27 cellular contexts compared by ENCODE assay signal in genomic region chr3:82824491-82824890, GRCh38.
"Had no signal": no experiment of that assay in that cellular context is flagged by ENCODE, and none has a peak within 500 bp of the region (broad histone marks: within the 10 kb centered on the region; RNA-seq: fewer than 3 reads in every experiment).

No MANE protein-coding gene starts in this region.

- H3K27me3 ChIP-seq: body of pancreas, breast epithelium had no signal

- H3K4me1 ChIP-seq: body of pancreas, breast epithelium had no signal

- H3K4me2 ChIP-seq: PC-9 had no signal

- H3K9me3 ChIP-seq: body of pancreas, breast epithelium had no signal

- H3K4me3 ChIP-seq: body of pancreas, breast epithelium, K562, PC-9 had no signal

- H3K27ac ChIP-seq: body of pancreas, breast epithelium, PC-9, RWPE1 had no signal

- DNase-seq: activated CD4-positive, alpha-beta T cell treated with anti-CD3 and anti-CD28 coated beads for 36 hours; activated CD4-positive, alpha-beta T cell treated with anti-CD3 and anti-CD28 coated beads, Interleukin-2, amount 10 ng/mL, durations not matched to agents 7 days and 5 days; activated CD4-positive, alpha-beta T cell treated with anti-CD3 and anti-CD28 coated beads, Interleukin-2, amount 50 U/mL, for 48 hours; activated CD8-positive, alpha-beta T cell treated with anti-CD3 and anti-CD28 coated beads, Interleukin-2, amount 10 ng/mL, durations not matched to agents 7 days and 5 days; activated gamma-delta T cell; activated naive CD4-positive, alpha-beta T cell treated with Interleukin-2 at 50 U/mL for 16 hours; activated naive CD8-positive, alpha-beta T cell treated with anti-CD3 and anti-CD28 coated beads, Interleukin-2, amount 10 ng/mL, durations not matched to agents 7 days and 5 days; activated T-cell treated with anti-CD3 and anti-CD28 coated beads, Interleukin-2, amount 50 U/mL, for 24 hours; amygdala; body of pancreas; MV-4-11; NCI-H1092; NCI-H1436 treated with DMSO at 0.1 percent for 48 hours; NCI-H1694 treated with DMSO at 0.1 percent for 48 hours; NCI-H2029; NCI-H345; NCI-H524 treated with DMSO at 0.1 percent for 48 hours; NCI-H748 treated with DMSO at 0.1 percent for 48 hours; NK-92 treated with Interleukin-12 subunit alpha and Interleukin-12 subunit beta, amount 100 ng/mL, for 24 hours; PC-9; SIG-M5; T1000 had no signal

- H2AFZ ChIP-seq: PC-9 had no signal

- ATAC-seq: activated CD4-positive, alpha-beta T cell treated with anti-CD3 and anti-CD28 coated beads for 36 hours; activated CD8-positive, alpha-beta T cell treated with anti-CD3 and anti-CD28 coated beads, Interleukin-2, amount 10 ng/mL, durations not matched to agents 7 days and 5 days; body of pancreas; K562; Right ventricle myocardium inferior; SK-N-SH treated with all-trans-retinoic acid at 6 μM for 48 hours had no signal
